ENCODE assay signal across 20 cellular contexts in the genomic region with DNA sequence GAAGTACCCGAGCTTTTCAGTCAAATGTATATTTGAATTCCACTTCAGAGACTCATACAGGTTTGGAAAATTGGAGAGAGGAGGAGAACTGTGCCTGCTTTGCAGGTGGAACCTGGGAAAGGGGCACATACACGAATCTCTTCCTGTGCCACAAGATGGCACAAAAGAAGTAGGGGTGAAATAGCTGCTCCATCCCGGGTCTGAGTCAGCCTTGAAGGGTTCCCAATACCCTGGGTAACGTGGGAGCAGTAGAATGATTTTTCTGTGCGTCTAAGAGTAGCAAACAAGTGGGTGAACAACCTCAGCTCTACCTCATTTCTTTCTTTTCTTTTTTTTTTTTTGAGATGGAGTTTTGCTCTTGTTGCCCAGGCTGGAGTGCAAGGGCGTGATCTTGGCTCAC.
DNase-seq lines count a peak whose midpoint lies in the region; ATAC-seq, FAIRE-seq and TF ChIP-seq lines count a peak whose summit lies in the region.
"Had no signal": no experiment of that assay in that cellular context is flagged by ENCODE, and none has a peak within 500 bp of the region (broad histone marks: within the 10 kb centered on the region; RNA-seq: fewer than 3 reads in every experiment).

No MANE protein-coding gene starts in this region.

- H3K9me3 ChIP-seq in A549, result peaks cover 9% of the 10 kb centered on the region; the same call in 1 of the 3 replicates
- H3K9me3 ChIP-seq in adipocyte (ENCODE audit: control insufficient read depth, low read length), result no peaks in the 10 kb centered on the region
- H3K9me3 ChIP-seq: BE2C, HAP-1 had no signal

- no peaks in the 10 kb centered on the region for H3K36me3 ChIP-seq in adipocyte (ENCODE audit: control insufficient read depth, insufficient read depth, low read length, severe bottlenecking)
- H3K36me3 ChIP-seq: HAP-1 had no signal

- CTCF ChIA-PET in A549 (lab: Yijun Ruan, JAX), result interaction anchor here (1.0 to 3.5 kb wide), 2 partner anchors 27 to 928 kb away, joined by 3 to 15 read pairs; no protein-coding TSS in a partner anchor
- CTCF ChIA-PET in RWPE1 (lab: Yijun Ruan, JAX), result no interaction called here
- CTCF ChIA-PET in WTC11 (lab: Charles Lee), result no interaction called here

- no peak for TF ChIP-seq CTCF in A549 (IDR thresholded peaks at IDR 0.05)
- no peak for TF ChIP-seq CTCF in RWPE1 (conservative IDR thresholded peaks at IDR 0.05; ENCODE audit: low read depth)
- no peak for TF ChIP-seq CTCF in WTC11 (IDR thresholded peaks at IDR 0.05)

- TF ChIP-seq EP300 in A549 (IDR thresholded peaks at IDR 0.05), result no peak

- TF ChIP-seq RAD21 in A549 (conservative IDR thresholded peaks at IDR 0.05 in 1 of 2, IDR thresholded peaks at IDR 0.05 in 1 of 2), result no peak

- no peak for TF ChIP-seq POLR2A in A549 (IDR thresholded peaks at IDR 0.05; ENCODE audit: low read length)

- H3K4me3 ChIP-seq in A549 (no peak overlapping the region), adipocyte (ENCODE audit: low read length) (no peak overlapping the region)
- H3K4me3 ChIP-seq: GM23248, HAP-1 had no signal

- H3K36me3 Mint-ChIP-seq in WTC11, result no peaks in the 10 kb centered on the region
- no peaks in the 10 kb centered on the region for H3K36me3 Mint-ChIP-seq in activated T-helper 17 cell treated with anti-CD3 and anti-CD28 coated beads, Interleukin-2, amount 50 U/mL, for 72 hours (ENCODE audit: low read depth)
- H3K36me3 Mint-ChIP-seq: CD4-positive, CD25-positive, alpha-beta regulatory T cell had no signal

- peak overlapping the region; percentile 30 to 51; a peak in 3 of 6 replicates for H3K27ac ChIP-seq in A549
- peak overlapping the region; percentile 88 for H3K27ac ChIP-seq in RWPE1
- H3K27ac ChIP-seq in epithelial cell of prostate, result peak overlapping the region; percentile 76

- H3K27me3 ChIP-seq in adipocyte (replicated peaks; ENCODE audit: control insufficient read depth, insufficient read depth, low read length), result no peaks in the 10 kb centered on the region
- H3K27me3 ChIP-seq: BE2C had no signal

- H3K4me2 ChIP-seq in A549, result no peak overlapping the region

- ATAC-seq in A549 (no peak), WTC11 (no peak), HG03432 (IDR thresholded peaks at IDR 0.05; ENCODE audit: unreplicated experiment) (no peak)
- ATAC-seq in activated T-helper 17 cell treated with anti-CD3 and anti-CD28 coated beads, Interleukin-2, amount 50 U/mL, for 72 hours (replicated peaks), result no peak

- H3K4me3 Mint-ChIP-seq in WTC11, result no peak overlapping the region
- no peak overlapping the region for H3K4me3 Mint-ChIP-seq in activated T-helper 17 cell treated with anti-CD3 and anti-CD28 coated beads, Interleukin-2, amount 50 U/mL, for 72 hours
- H3K4me3 Mint-ChIP-seq: CD4-positive, CD25-positive, alpha-beta regulatory T cell; CD8-positive, alpha-beta memory T cell had no signal

- H3K9ac ChIP-seq in adipocyte (ENCODE audit: low read length), result peak overlapping the region; percentile 28
- H3K9ac ChIP-seq: GM23248 had no signal

- WGBS in A549 (ENCODE audit: missing lambda C conversion rate), result 71% methylated on average over 6 of the region's 6 CpGs

- no peaks in the 10 kb centered on the region for H3K9me3 Mint-ChIP-seq in WTC11
- no peaks in the 10 kb centered on the region for H3K9me3 Mint-ChIP-seq in activated T-helper 17 cell treated with anti-CD3 and anti-CD28 coated beads, Interleukin-2, amount 50 U/mL, for 72 hours

- no peak overlapping the region for H3K27ac Mint-ChIP-seq in WTC11
- H3K27ac Mint-ChIP-seq in activated T-helper 17 cell treated with anti-CD3 and anti-CD28 coated beads, Interleukin-2, amount 50 U/mL, for 72 hours, result no peak overlapping the region
- H3K27ac Mint-ChIP-seq: CD4-positive, CD25-positive, alpha-beta regulatory T cell; CD8-positive, alpha-beta memory T cell had no signal

- H3K4me1 Mint-ChIP-seq in WTC11, result 0 out of 2 replicates have a peak, but pooled peaks cover 5% of the 10 kb centered on the region
- no peaks in the 10 kb centered on the region for H3K4me1 Mint-ChIP-seq in activated T-helper 17 cell treated with anti-CD3 and anti-CD28 coated beads, Interleukin-2, amount 50 U/mL, for 72 hours
- H3K4me1 Mint-ChIP-seq: CD4-positive, CD25-positive, alpha-beta regulatory T cell; CD8-positive, alpha-beta memory T cell had no signal

- H3K27me3 Mint-ChIP-seq in WTC11 (ENCODE audit: low read depth), result no peaks in the 10 kb centered on the region
- peaks cover 21% of the 10 kb centered on the region for H3K27me3 Mint-ChIP-seq in activated T-helper 17 cell treated with anti-CD3 and anti-CD28 coated beads, Interleukin-2, amount 50 U/mL, for 72 hours

- no peak for FAIRE-seq in A549 (lab: Jason Lieb, UNC)
- FAIRE-seq: D721Med, G401.6, GM12891, GM19239 had no signal

- POLR2A ChIA-PET in A549 (lab: Yijun Ruan, JAX) (no interaction called here), RWPE1 (lab: Yijun Ruan, JAX; ENCODE audit: low non-redundant PET) (no interaction called here), WTC11 (lab: Charles Lee) (no interaction called here)

- H3K4me1 ChIP-seq in A549 (peaks cover 12% of the 10 kb centered on the region; the same call in 2 of the 3 replicates), adipocyte (ENCODE audit: control insufficient read depth, insufficient read depth, low read length) (peaks cover 67% of the 10 kb centered on the region)
- H3K4me1 ChIP-seq: HAP-1 had no signal

- DNase-seq in A549 (ENCODE audit: low read depth in 1 of 2, low spot score in 1 of 2) (no peak), RWPE1 (ENCODE audit: low spot score) (no peak), adipocyte (ENCODE audit: low read depth) (no peak), epithelial cell of prostate (ENCODE audit: low read depth, low spot score) (no peak), WTC11 (ENCODE audit: low spot score) (no peak), NCI-H774 (lab: John Stamatoyannopoulos, UW) (no peak)
- DNase-seq: 8988T; BE2C; C1 segment of cervical spinal cord; CD4-positive, CD25-positive, alpha-beta regulatory T cell; CD8-positive, alpha-beta memory T cell; COR-L47; GM23248 had no signal

TF ChIP-seq in A549, 52 proteins besides CTCF, POLR2A, EP300 and RAD21:
- TF ChIP-seq NPAS2 (CRISPR knock-in tag; IDR thresholded peaks at IDR 0.05; ENCODE audit: borderline replicate concordance) (no peak), CEBPB (IDR thresholded peaks at IDR 0.05) (no peak), RARB (CRISPR knock-in tag; IDR thresholded peaks at IDR 0.05) (no peak), SMC3 (IDR thresholded peaks at IDR 0.05) (no peak), ZNF302 (CRISPR knock-in tag; IDR thresholded peaks at IDR 0.05) (no peak), CHD2 (IDR thresholded peaks at IDR 0.05; ENCODE audit: low read length, partially characterized antibody) (no peak), FOXS1 (CRISPR knock-in tag; IDR thresholded peaks at IDR 0.05) (no peak), ZC3H11A (IDR thresholded peaks at IDR 0.05) (no peak)
- TF ChIP-seq, protein P1, sequence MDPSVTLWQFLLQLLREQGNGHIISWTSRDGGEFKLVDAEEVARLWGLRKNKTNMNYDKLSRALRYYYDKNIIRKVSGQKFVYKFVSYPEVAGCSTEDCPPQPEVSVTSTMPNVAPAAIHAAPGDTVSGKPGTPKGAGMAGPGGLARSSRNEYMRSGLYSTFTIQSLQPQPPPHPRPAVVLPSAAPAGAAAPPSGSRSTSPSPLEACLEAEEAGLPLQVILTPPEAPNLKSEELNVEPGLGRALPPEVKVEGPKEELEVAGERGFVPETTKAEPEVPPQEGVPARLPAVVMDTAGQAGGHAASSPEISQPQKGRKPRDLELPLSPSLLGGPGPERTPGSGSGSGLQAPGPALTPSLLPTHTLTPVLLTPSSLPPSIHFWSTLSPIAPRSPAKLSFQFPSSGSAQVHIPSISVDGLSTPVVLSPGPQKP (IDR thresholded peaks at IDR 0.05; ENCODE audit: low read depth, low read length), result no peak
TF ChIP-seq in A549: peak in this region for 0.

TF ChIP-seq in WTC11, 78 proteins besides CTCF, POLR2A, EP300 and RAD21 (continues in another document):
- no peak for TF ChIP-seq ZNF423 (CRISPR knock-in tag; IDR thresholded peaks at IDR 0.05)
- TF ChIP-seq, protein P2, sequence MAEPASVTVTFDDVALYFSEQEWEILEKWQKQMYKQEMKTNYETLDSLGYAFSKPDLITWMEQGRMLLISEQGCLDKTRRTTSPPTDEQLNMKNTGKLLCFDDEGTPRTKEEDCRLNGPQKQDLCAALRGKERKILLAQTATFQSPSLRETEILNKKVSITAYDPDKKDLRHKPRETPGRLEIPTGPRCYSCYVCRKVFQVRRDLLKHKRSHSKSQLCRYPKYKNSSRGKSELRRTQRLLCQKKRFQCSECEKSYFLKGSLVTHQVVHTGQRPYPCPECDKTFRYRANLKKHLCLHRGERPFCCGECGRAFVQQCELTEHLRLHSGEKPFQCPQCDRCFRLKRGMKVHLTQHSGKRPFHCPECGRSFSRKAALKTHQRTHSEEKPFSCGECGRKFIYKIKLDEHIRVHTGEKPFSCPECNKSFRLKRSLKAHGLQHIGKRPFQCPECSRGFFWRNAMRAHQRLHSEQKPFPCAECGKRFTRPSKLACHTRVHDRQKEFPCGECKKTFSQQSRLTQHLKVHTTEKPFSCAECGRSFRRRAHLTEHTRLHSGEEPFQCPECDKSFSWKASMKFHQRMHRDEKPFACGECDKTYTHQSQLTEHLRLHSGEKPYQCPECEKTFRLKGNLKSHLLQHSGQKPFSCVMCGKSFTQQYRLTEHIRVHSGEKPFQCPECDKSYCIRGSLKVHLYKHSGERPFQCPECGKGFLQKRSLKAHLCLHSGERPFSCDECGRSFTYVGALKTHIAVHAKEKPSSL (CRISPR knock-in tag; conservative IDR thresholded peaks at IDR 0.05), result no peak
- no peak for TF ChIP-seq EMX1 (CRISPR knock-in tag; IDR thresholded peaks at IDR 0.05)
- no peak for TF ChIP-seq NFE2L1 (CRISPR knock-in tag; IDR thresholded peaks at IDR 0.05)
- TF ChIP-seq IRF2 (CRISPR knock-in tag; IDR thresholded peaks at IDR 0.05; ENCODE audit: borderline replicate concordance, low read depth), result no peak
- TF ChIP-seq ZBTB21 (CRISPR knock-in tag; IDR thresholded peaks at IDR 0.05; ENCODE audit: borderline replicate concordance), result no peak
- TF ChIP-seq, protein P3, sequence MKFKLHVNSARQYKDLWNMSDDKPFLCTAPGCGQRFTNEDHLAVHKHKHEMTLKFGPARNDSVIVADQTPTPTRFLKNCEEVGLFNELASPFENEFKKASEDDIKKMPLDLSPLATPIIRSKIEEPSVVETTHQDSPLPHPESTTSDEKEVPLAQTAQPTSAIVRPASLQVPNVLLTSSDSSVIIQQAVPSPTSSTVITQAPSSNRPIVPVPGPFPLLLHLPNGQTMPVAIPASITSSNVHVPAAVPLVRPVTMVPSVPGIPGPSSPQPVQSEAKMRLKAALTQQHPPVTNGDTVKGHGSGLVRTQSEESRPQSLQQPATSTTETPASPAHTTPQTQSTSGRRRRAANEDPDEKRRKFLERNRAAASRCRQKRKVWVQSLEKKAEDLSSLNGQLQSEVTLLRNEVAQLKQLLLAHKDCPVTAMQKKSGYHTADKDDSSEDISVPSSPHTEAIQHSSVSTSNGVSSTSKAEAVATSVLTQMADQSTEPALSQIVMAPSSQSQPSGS (CRISPR knock-in tag; IDR thresholded peaks at IDR 0.05; ENCODE audit: borderline replicate concordance, low read depth), result no peak
- no peak for TF ChIP-seq ETV6 (CRISPR knock-in tag; IDR thresholded peaks at IDR 0.05)
- no peak for TF ChIP-seq ELF4 (CRISPR knock-in tag; IDR thresholded peaks at IDR 0.05; ENCODE audit: low read depth)
